In the genomic region with DNA sequence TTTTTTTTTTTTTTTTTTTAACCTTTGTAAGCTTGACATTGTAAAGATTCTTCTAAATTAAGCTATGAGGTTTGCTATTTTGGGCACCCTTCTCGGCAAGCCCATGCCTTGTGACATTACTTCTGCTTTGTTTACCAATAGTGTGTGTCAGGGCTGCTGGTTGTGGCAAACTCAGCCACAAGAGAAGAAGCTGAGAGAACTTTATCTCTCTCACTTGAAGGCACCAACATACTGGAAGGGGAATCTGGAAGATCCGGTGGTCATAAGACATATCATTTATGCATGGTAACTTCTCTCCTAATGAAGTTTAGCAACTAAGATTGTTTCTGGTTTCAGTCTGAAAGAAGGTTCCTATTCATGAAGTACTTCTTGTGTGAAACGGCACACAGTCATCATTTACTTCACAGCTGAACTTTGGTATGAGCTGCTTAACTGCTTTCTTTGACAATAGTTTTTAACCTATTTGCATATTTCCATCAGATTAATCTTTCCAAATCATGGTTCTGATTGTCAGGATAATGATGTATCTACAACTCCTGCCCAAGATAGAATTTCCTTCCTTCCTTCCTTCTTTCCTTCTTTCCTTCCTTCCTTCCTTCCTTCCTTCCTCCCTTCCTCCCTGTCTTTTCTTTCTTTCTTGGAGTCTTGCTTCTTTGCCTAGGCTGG, we compare ENCODE assay signal across 12 cellular contexts.
A peak's percentile ranks its signal among the peaks of the same experiment; 100 is the strongest.
DNase-seq lines count a peak whose midpoint lies in the region; ATAC-seq, FAIRE-seq and TF ChIP-seq lines count a peak whose summit lies in the region.
"Had no signal": no experiment of that assay in that cellular context is flagged by ENCODE, and none has a peak within 500 bp of the region (broad histone marks: within the 10 kb centered on the region; RNA-seq: fewer than 3 reads in every experiment).

No MANE protein-coding gene starts in this region.

- H3K27me3 Mint-ChIP-seq in mesothelial cell of epicardium (ENCODE audit: low read depth), result no peaks in the 10 kb centered on the region
- no peaks in the 10 kb centered on the region for H3K27me3 Mint-ChIP-seq in H9 (ENCODE audit: low read depth)
- H3K27me3 Mint-ChIP-seq: CD4-positive, alpha-beta T cell had no signal

- H3K27me3 ChIP-seq in adipocyte (replicated peaks; ENCODE audit: control insufficient read depth, insufficient read depth, low read length) (no peaks in the 10 kb centered on the region), H9 (ENCODE audit: insufficient read depth, low read length) (no peaks in the 10 kb centered on the region)

- no peaks in the 10 kb centered on the region for H3K79me2 ChIP-seq in H9 (ENCODE audit: insufficient read depth, low read length)

- no peak overlapping the region for H3K9ac ChIP-seq in adipocyte (ENCODE audit: low read length)
- H3K9ac ChIP-seq in H9 (ENCODE audit: extremely low read depth, insufficient read length, low read length), result no peak overlapping the region

- no peak overlapping the region for H3K4ac ChIP-seq in H9 (ENCODE audit: low read depth, low read length)

- DNase-seq in GM12891 (ENCODE audit: insufficient read length, low spot score), result no peak
- DNase-seq in adipocyte (ENCODE audit: low read depth), result peak; percentile 9
- DNase-seq in mesothelial cell of epicardium (ENCODE audit: low spot score in 2 of 2, unreplicated experiment in 2 of 2), result no peak
- DNase-seq in lower leg skin (ENCODE audit: low spot score in 2 of 2), result no peak
- no peak for DNase-seq in DMS79 (lab: John Stamatoyannopoulos, UW)
- no peak for DNase-seq in H9
- DNase-seq: CD4-positive, alpha-beta T cell; HFFc6; NCI-H526; stimulated activated naive CD4-positive, alpha-beta T cell had no signal

- no peaks in the 10 kb centered on the region for H3K79me1 ChIP-seq in H9 (ENCODE audit: insufficient read depth, low read depth, low read length, poor library complexity, severe bottlenecking)

- ATAC-seq in GM21360 (IDR thresholded peaks at IDR 0.05; ENCODE audit: unreplicated experiment) (peak; percentile 68), HG03135 (IDR thresholded peaks at IDR 0.05; ENCODE audit: unreplicated experiment) (peak; percentile 85)

- no peak overlapping the region for H3K4me3 Mint-ChIP-seq in mesothelial cell of epicardium
- no peak overlapping the region for H3K4me3 Mint-ChIP-seq in H9
- H3K4me3 Mint-ChIP-seq: CD4-positive, alpha-beta T cell; HFFc6 had no signal

- intact Hi-C loops in lower leg skin (cut with DNase I; ENCODE audit: low total_unique reads), result no loop called here

- no peak overlapping the region for H2AK5ac ChIP-seq in H9 (ENCODE audit: insufficient read length, low read length)

- H3K27ac ChIP-seq in H9 (ENCODE audit: insufficient read length, low read depth, low read length), result no peak overlapping the region

- no peak overlapping the region for H3T11ph ChIP-seq in H9 (ENCODE audit: low read length)

- peak; percentile 95 for FAIRE-seq in GM12891 (lab: Jason Lieb, UNC)

- H3K23ac ChIP-seq in H9 (ENCODE audit: insufficient read length, low read depth, low read length), result no peak overlapping the region

- H4K5ac ChIP-seq in H9 (ENCODE audit: insufficient read length, low read depth, low read length), result no peak overlapping the region

- H3K9me3 Mint-ChIP-seq in mesothelial cell of epicardium, result peaks cover 41% of the 10 kb centered on the region
- H3K9me3 Mint-ChIP-seq in H9, result peaks cover 30 to 31% of the 10 kb centered on the region in 2 experiments
- H3K9me3 Mint-ChIP-seq: HFFc6 had no signal

- H3K9me3 ChIP-seq in adipocyte (ENCODE audit: control insufficient read depth, low read length) (peaks cover 8% of the 10 kb centered on the region), H9 (ENCODE audit: control insufficient read depth, low read depth, low read length) (peaks cover 4% of the 10 kb centered on the region)

- no peak overlapping the region for H3K18ac ChIP-seq in H9 (ENCODE audit: insufficient read length, low read depth, low read length)

- no peak overlapping the region for H2BK12ac ChIP-seq in H9 (ENCODE audit: insufficient read length, low read depth, low read length)

- no peaks in the 10 kb centered on the region for H4K20me1 ChIP-seq in H9 (ENCODE audit: control insufficient read depth, insufficient read depth, insufficient read length)

- H2AFZ ChIP-seq in H9 (ENCODE audit: low read length), result no peak overlapping the region

- peaks cover 14% of the 10 kb centered on the region for H3K36me3 Mint-ChIP-seq in mesothelial cell of epicardium
- peaks cover 12 to 24% (median 19%) of the 10 kb centered on the region in 3 experiments for H3K36me3 Mint-ChIP-seq in H9 (ENCODE audit: insufficient read depth in 1 of 3, low read depth in 3 of 3)

- peaks cover 10% of the 10 kb centered on the region for H3K4me1 Mint-ChIP-seq in mesothelial cell of epicardium
- H3K4me1 Mint-ChIP-seq in H9, result no peaks in the 10 kb centered on the region

- H3K4me1 ChIP-seq in adipocyte (ENCODE audit: control insufficient read depth, insufficient read depth, low read length) (no peaks in the 10 kb centered on the region), H9 (ENCODE audit: insufficient read depth, low read length) (no peaks in the 10 kb centered on the region)

- H2BK15ac ChIP-seq in H9 (ENCODE audit: low read depth, low read length), result no peak overlapping the region

- no peaks in the 10 kb centered on the region for H3K23me2 ChIP-seq in H9 (ENCODE audit: insufficient read length, low read depth, low read length, poor library complexity, severe bottlenecking)

- H2BK5ac ChIP-seq in H9 (ENCODE audit: insufficient read length, low read length), result no peak overlapping the region

- H3K56ac ChIP-seq in H9 (ENCODE audit: insufficient read length, low read depth, low read length), result no peak overlapping the region

- no peak overlapping the region for H2BK20ac ChIP-seq in H9 (ENCODE audit: low read depth, low read length, poor library complexity, severe bottlenecking)

- no peak for TF ChIP-seq CTCF in mesothelial cell of epicardium (IDR thresholded peaks at IDR 0.05; ENCODE audit: unreplicated experiment)
- TF ChIP-seq CTCF in lower leg skin (IDR thresholded peaks at IDR 0.05), result no peak
- TF ChIP-seq CTCF in H9 (conservative IDR thresholded peaks at IDR 0.05), result no peak

- 76 to 86% methylated on average over 3 of the region's 3 CpGs for WGBS in lower leg skin, 2 donors
- WGBS in H9 (ENCODE audit: extremely low coverage, insufficient read length, low lambda C conversion rate), result no CpG with 5 or more reads among the region's 3 CpGs

- no peak overlapping the region for H4K91ac ChIP-seq in H9 (ENCODE audit: insufficient read length, low read depth, low read length)

- no peak overlapping the region for H4K8ac ChIP-seq in H9 (replicated peaks; ENCODE audit: insufficient read length, low read depth, low read length)

- H2BK120ac ChIP-seq in H9 (ENCODE audit: low read depth, low read length, poor library complexity, severe bottlenecking), result no peak overlapping the region

- TF ChIP-seq POLR2A in GM12891 (IDR thresholded peaks at IDR 0.05; ENCODE audit: low read depth, low read length) (no peak), lower leg skin (IDR thresholded peaks at IDR 0.05) (no peak)

- H3K4me3 ChIP-seq in adipocyte (ENCODE audit: low read length), result no peak overlapping the region
- no peak overlapping the region for H3K4me3 ChIP-seq in lower leg skin (ENCODE audit: low read depth, poor library complexity, severe bottlenecking)

- H3K27ac Mint-ChIP-seq in mesothelial cell of epicardium (no peak overlapping the region), H9 (no peak overlapping the region)
- H3K27ac Mint-ChIP-seq: CD4-positive, alpha-beta T cell; HFFc6 had no signal

- no peak overlapping the region for H3K4me2 ChIP-seq in H9 (ENCODE audit: insufficient read depth, insufficient read length, low read length)

- H3K36me3 ChIP-seq in adipocyte (ENCODE audit: control insufficient read depth, insufficient read depth, low read length, severe bottlenecking), result no peaks in the 10 kb centered on the region

- H3K14ac ChIP-seq in H9 (ENCODE audit: insufficient read depth, low read length), result no peak overlapping the region

TF ChIP-seq in GM12891, 5 proteins besides CTCF, POLR2A, EP300 and RAD21:
- TF ChIP-seq POU2F2 (IDR thresholded peaks at IDR 0.05; ENCODE audit: low read depth, low read length) (peak; percentile 61; the same call in 1 of the 2 replicates), SPI1 (IDR thresholded peaks at IDR 0.05; ENCODE audit: low read depth, low read length) (0 out of 2 replicates have a peak, but pooled peaks have one; percentile 2), TAF1 (IDR thresholded peaks at IDR 0.05; ENCODE audit: low read depth, low read length) (no peak)
